29 cellular contexts compared by ENCODE assay signal in the genomic region with DNA sequence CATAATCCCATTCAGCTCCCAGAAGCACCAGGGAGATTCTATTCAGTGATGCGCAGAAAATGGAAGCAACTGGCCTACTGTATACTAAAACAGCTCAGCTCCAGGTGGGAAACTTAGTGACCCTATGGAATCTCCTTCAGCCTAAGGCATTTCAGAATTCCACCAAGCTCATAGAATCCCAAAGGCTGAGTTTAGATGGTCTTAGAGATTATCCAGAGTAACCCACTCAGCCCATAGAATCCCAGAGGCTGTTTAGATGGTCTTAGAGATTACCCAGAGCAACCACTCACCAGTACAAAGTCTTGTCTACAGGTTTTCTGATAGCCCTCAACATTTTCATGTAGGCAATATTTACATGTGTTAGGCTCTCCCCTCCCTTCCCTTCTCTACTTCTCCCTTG.
"Had no signal": no experiment of that assay in that cellular context is flagged by ENCODE, and none has a peak within 500 bp of the region (broad histone marks: within the 10 kb centered on the region; RNA-seq: fewer than 3 reads in every experiment).

No MANE protein-coding gene starts in this region.

- H3K36me3 Mint-ChIP-seq: activated CD4-positive, alpha-beta memory T cell treated with anti-CD3 and anti-CD28 coated beads for 36 hours; activated CD8-positive, alpha-beta memory T cell treated with anti-CD3 and anti-CD28 coated beads, Interleukin-2, amount 10 ng/mL, durations not matched to agents 7 days and 5 days; activated naive CD4-positive, alpha-beta T cell treated with anti-CD3 and anti-CD28 coated beads, Interleukin-2, amount 10 ng/mL, durations not matched to agents 7 days and 5 days; activated naive CD4-positive, alpha-beta T cell treated with anti-CD3 and anti-CD28 coated beads, Interleukin-2, amount 50 U/mL, for 72 hours; activated naive CD8-positive, alpha-beta T cell treated with anti-CD3 and anti-CD28 coated beads, Interleukin-2, amount 10 ng/mL, durations not matched to agents 7 days and 5 days had no signal

- H3K27me3 ChIP-seq: ascending aorta, brain microvascular endothelial cell, foreskin keratinocyte, gastrocnemius medialis had no signal

- H3K4me1 ChIP-seq: ascending aorta had no signal

- H3K36me3 ChIP-seq: ascending aorta, brain microvascular endothelial cell, gastrocnemius medialis, heart left ventricle had no signal

- H3K9me3 ChIP-seq: ascending aorta, gastrocnemius medialis, heart left ventricle had no signal

- H3K4me3 ChIP-seq: ascending aorta, coronary artery, dorsolateral prefrontal cortex, gastrocnemius medialis, heart left ventricle had no signal

- H3K27ac Mint-ChIP-seq: activated CD4-positive, alpha-beta memory T cell treated with anti-CD3 and anti-CD28 coated beads for 36 hours; activated CD4-positive, alpha-beta T cell treated with anti-CD3 and anti-CD28 coated beads for 36 hours; activated CD4-positive, alpha-beta T cell treated with anti-CD3 and anti-CD28 coated beads, Interleukin-2, amount 10 ng/mL, durations not matched to agents 24 days and 14 days; activated CD8-positive, alpha-beta memory T cell treated with anti-CD3 and anti-CD28 coated beads, Interleukin-2, amount 10 ng/mL, durations not matched to agents 7 days and 5 days; activated CD8-positive, alpha-beta T cell treated with anti-CD3 and anti-CD28 coated beads, Interleukin-2, amount 10 ng/mL, durations not matched to agents 7 days and 5 days; activated naive CD4-positive, alpha-beta T cell treated with anti-CD3 and anti-CD28 coated beads, Interleukin-2, amount 10 ng/mL, durations not matched to agents 7 days and 5 days; activated naive CD4-positive, alpha-beta T cell treated with anti-CD3 and anti-CD28 coated beads, Interleukin-2, amount 50 U/mL, for 72 hours; activated naive CD8-positive, alpha-beta T cell treated with anti-CD3 and anti-CD28 coated beads, Interleukin-2, amount 10 ng/mL, durations not matched to agents 7 days and 5 days; activated T-helper 1 cell treated with anti-CD3 and anti-CD28 coated beads, Interleukin-12 subunit alpha, Interleukin-12 subunit beta, Interleukin-2, Interleukin-4 antibody, amounts not matched to agents 30 ng/mL and 10 ng/mL and 1 ng/mL, durations not matched to agents 14 hours and 24 hours and 36 hours; activated T-helper 2 cell treated with anti-CD3 and anti-CD28 coated beads, Interferon-gamma antibody, Interleukin-2, Interleukin-4, amounts not matched to agents 10 μg/mL and 5 μg/mL and 100 μg/mL, durations not matched to agents 14 hours and 24 hours and 36 hours; dendritic cell treated with granulocyte-macrophage colony-stimulating factor and Interleukin-4, amounts not matched to agents 40 ng/mL and 50 ng/mL, for 4 days; endodermal cell had no signal

- H3K9me3 Mint-ChIP-seq: activated CD4-positive, alpha-beta memory T cell treated with anti-CD3 and anti-CD28 coated beads for 36 hours; activated CD4-positive, alpha-beta T cell treated with anti-CD3 and anti-CD28 coated beads, Interleukin-2, amount 10 ng/mL, durations not matched to agents 24 days and 14 days; activated naive CD4-positive, alpha-beta T cell treated with anti-CD3 and anti-CD28 coated beads, Interleukin-2, amount 10 ng/mL, durations not matched to agents 7 days and 5 days; activated naive CD4-positive, alpha-beta T cell treated with anti-CD3 and anti-CD28 coated beads, Interleukin-2, amount 50 U/mL, for 72 hours; activated naive CD8-positive, alpha-beta T cell treated with anti-CD3 and anti-CD28 coated beads, Interleukin-2, amount 10 ng/mL, durations not matched to agents 7 days and 5 days; activated T-helper 1 cell treated with anti-CD3 and anti-CD28 coated beads, Interleukin-12 subunit alpha, Interleukin-12 subunit beta, Interleukin-2, Interleukin-4 antibody, amounts not matched to agents 30 ng/mL and 10 ng/mL and 1 ng/mL, durations not matched to agents 14 hours and 24 hours and 36 hours; activated T-helper 2 cell treated with anti-CD3 and anti-CD28 coated beads, Interferon-gamma antibody, Interleukin-2, Interleukin-4, amounts not matched to agents 10 μg/mL and 5 μg/mL and 100 μg/mL, durations not matched to agents 14 hours and 24 hours and 36 hours; central memory CD8-positive, alpha-beta T cell; dendritic cell treated with granulocyte-macrophage colony-stimulating factor and Interleukin-4, amounts not matched to agents 40 ng/mL and 50 ng/mL, for 4 days; endodermal cell had no signal

- H3K4me3 Mint-ChIP-seq: activated CD4-positive, alpha-beta memory T cell treated with anti-CD3 and anti-CD28 coated beads for 36 hours; activated CD4-positive, alpha-beta T cell treated with anti-CD3 and anti-CD28 coated beads for 36 hours; activated CD4-positive, alpha-beta T cell treated with anti-CD3 and anti-CD28 coated beads, Interleukin-2, amount 10 ng/mL, durations not matched to agents 24 days and 14 days; activated CD8-positive, alpha-beta memory T cell treated with anti-CD3 and anti-CD28 coated beads, Interleukin-2, amount 10 ng/mL, durations not matched to agents 7 days and 5 days; activated CD8-positive, alpha-beta T cell treated with anti-CD3 and anti-CD28 coated beads, Interleukin-2, amount 10 ng/mL, durations not matched to agents 7 days and 5 days; activated naive CD4-positive, alpha-beta T cell treated with anti-CD3 and anti-CD28 coated beads, Interleukin-2, amount 10 ng/mL, durations not matched to agents 7 days and 5 days; activated naive CD8-positive, alpha-beta T cell treated with anti-CD3 and anti-CD28 coated beads, Interleukin-2, amount 10 ng/mL, durations not matched to agents 7 days and 5 days; activated T-helper 1 cell treated with anti-CD3 and anti-CD28 coated beads, Interleukin-12 subunit alpha, Interleukin-12 subunit beta, Interleukin-2, Interleukin-4 antibody, amounts not matched to agents 30 ng/mL and 10 ng/mL and 1 ng/mL, durations not matched to agents 14 hours and 24 hours and 36 hours; central memory CD8-positive, alpha-beta T cell; dendritic cell treated with granulocyte-macrophage colony-stimulating factor and Interleukin-4, amounts not matched to agents 40 ng/mL and 50 ng/mL, for 4 days; endodermal cell had no signal

- DNase-seq: activated CD4-positive, alpha-beta memory T cell treated with anti-CD3 and anti-CD28 coated beads for 36 hours; activated CD4-positive, alpha-beta T cell treated with anti-CD3 and anti-CD28 coated beads for 36 hours; activated CD4-positive, alpha-beta T cell treated with anti-CD3 and anti-CD28 coated beads, Interleukin-2, amount 10 ng/mL, durations not matched to agents 24 days and 14 days; activated CD4-positive, CD25-positive, alpha-beta regulatory T cell; activated CD4-positive, CD25-positive, alpha-beta regulatory T cell treated with anti-CD3 and anti-CD28 coated beads, Interleukin-2, amount 50 U/mL, for 72 hours; activated CD8-positive, alpha-beta memory T cell treated with anti-CD3 and anti-CD28 coated beads, Interleukin-2, amount 10 ng/mL, durations not matched to agents 7 days and 5 days; activated CD8-positive, alpha-beta memory T cell treated with anti-CD3 and anti-CD28 coated beads, Interleukin-2, amount 50 U/mL, for 4 hours; activated CD8-positive, alpha-beta T cell treated with anti-CD3 and anti-CD28 coated beads, Interleukin-2, amount 10 ng/mL, durations not matched to agents 7 days and 5 days; activated effector memory CD4-positive, alpha-beta T cell treated with anti-CD3 and anti-CD28 coated beads, Interleukin-2, amount 50 U/mL, for 16 hours; activated naive CD4-positive, alpha-beta T cell treated with anti-CD3 and anti-CD28 coated beads, Interleukin-2, amount 10 ng/mL, durations not matched to agents 7 days and 5 days; activated naive CD8-positive, alpha-beta T cell treated with anti-CD3 and anti-CD28 coated beads, Interleukin-2, amount 10 ng/mL, durations not matched to agents 7 days and 5 days; activated T-cell treated with anti-CD3 and anti-CD28 coated beads, Interleukin-2, amount 50 U/mL, for 1 hour; activated T-cell treated with anti-CD3 and anti-CD28 coated beads, Interleukin-2, amount 50 U/mL, for 48 hours; brain microvascular endothelial cell; dorsolateral prefrontal cortex; effector memory CD4-positive, alpha-beta T cell; endodermal cell; foreskin keratinocyte; gastrocnemius medialis; glutamatergic neuron; heart left ventricle; T-helper 2 cell had no signal

- H3K27ac ChIP-seq: ascending aorta, brain microvascular endothelial cell, coronary artery, foreskin keratinocyte, gastrocnemius medialis, heart left ventricle had no signal

- H3K4me1 Mint-ChIP-seq: activated CD4-positive, alpha-beta T cell treated with anti-CD3 and anti-CD28 coated beads, Interleukin-2, amount 10 ng/mL, durations not matched to agents 24 days and 14 days; activated naive CD4-positive, alpha-beta T cell treated with anti-CD3 and anti-CD28 coated beads, Interleukin-2, amount 10 ng/mL, durations not matched to agents 7 days and 5 days; central memory CD8-positive, alpha-beta T cell had no signal
